ENCODE assay signal across 33 cellular contexts in genomic region chr12:71436696-71437095, GRCh38. TPM values are rescaled to one million over a fixed set of nuclear protein-coding genes. Genes with fewer than 3 reads are reported as not detected.
"Had no signal": no experiment of that assay in that cellular context is flagged by ENCODE, and none has a peak within 500 bp of the region (broad histone marks: within the 10 kb centered on the region; RNA-seq: fewer than 3 reads in every experiment).

No MANE protein-coding gene starts in this region.

- H3K4me3 ChIP-seq: colonic mucosa, coronary artery, dorsolateral prefrontal cortex, esophagus muscularis mucosa, esophagus squamous epithelium, gastrocnemius medialis, gastroesophageal sphincter, heart left ventricle, heart right ventricle had no signal

- DNase-seq: colonic mucosa; cortex of kidney; dermis blood vessel endothelial cell; dorsolateral prefrontal cortex; effector CD4-positive, alpha-beta T cell; effector CD8-positive, alpha-beta T cell; effector memory CD4-positive, alpha-beta T cell; effector memory CD8-positive, alpha-beta T cell; erythroblast; esophagus squamous epithelium; foreskin fibroblast; foreskin keratinocyte; foreskin melanocyte; gastrocnemius medialis; glutamatergic neuron; head of caudate nucleus; heart left ventricle; heart right ventricle had no signal

- ATAC-seq: effector memory CD8-positive, alpha-beta T cell; esophagus mucosa; foreskin keratinocyte; gastrocnemius medialis; gastroesophageal sphincter; heart left ventricle; heart right ventricle had no signal

- H3K4me3 Mint-ChIP-seq: dendritic cell treated with granulocyte-macrophage colony-stimulating factor and Interleukin-4, amounts not matched to agents 40 ng/mL and 50 ng/mL, for 4 days; effector memory CD8-positive, alpha-beta T cell had no signal

- FAIRE-seq: colon, endometrium, endothelial cell of umbilical vein, frontal cortex had no signal

- H3K27ac Mint-ChIP-seq: dendritic cell treated with granulocyte-macrophage colony-stimulating factor and Interleukin-4, amounts not matched to agents 40 ng/mL and 50 ng/mL, for 4 days; effector memory CD8-positive, alpha-beta T cell had no signal

- H3K36me3 ChIP-seq: colonic mucosa, esophagus muscularis mucosa, esophagus squamous epithelium, gastrocnemius medialis, gastroesophageal sphincter, heart left ventricle, heart right ventricle had no signal

- H3K4me1 ChIP-seq: foreskin keratinocyte had no signal

- H3K27ac ChIP-seq: colonic mucosa, coronary artery, dorsolateral prefrontal cortex, epithelial cell of prostate, esophagus muscularis mucosa, esophagus squamous epithelium, foreskin keratinocyte, gastrocnemius medialis, gastroesophageal sphincter, heart left ventricle, heart right ventricle had no signal

- H3K27me3 ChIP-seq: colonic mucosa had no signal

- H3K9me3 ChIP-seq: colonic mucosa, gastrocnemius medialis had no signal

RNA-seq across cellular contexts. Expression of gene LGR5, which starts 2.9 kb away (rescaled TPM):
- total RNA-seq: dermis blood vessel endothelial cell, dermis microvascular lymphatic vessel endothelial cell, endothelial cell of umbilical vein, epithelial cell of proximal tubule, esophagus mucosa, fibroblast of lung, fibroblast of villous mesenchyme, foreskin keratinocyte, glomerular endothelial cell had no signal
- polyA plus RNA-seq: endothelial cell of umbilical vein, fibroblast of lung, foreskin keratinocyte had no signal
